ENCODE assay signal across 14 cellular contexts in the genomic region with DNA sequence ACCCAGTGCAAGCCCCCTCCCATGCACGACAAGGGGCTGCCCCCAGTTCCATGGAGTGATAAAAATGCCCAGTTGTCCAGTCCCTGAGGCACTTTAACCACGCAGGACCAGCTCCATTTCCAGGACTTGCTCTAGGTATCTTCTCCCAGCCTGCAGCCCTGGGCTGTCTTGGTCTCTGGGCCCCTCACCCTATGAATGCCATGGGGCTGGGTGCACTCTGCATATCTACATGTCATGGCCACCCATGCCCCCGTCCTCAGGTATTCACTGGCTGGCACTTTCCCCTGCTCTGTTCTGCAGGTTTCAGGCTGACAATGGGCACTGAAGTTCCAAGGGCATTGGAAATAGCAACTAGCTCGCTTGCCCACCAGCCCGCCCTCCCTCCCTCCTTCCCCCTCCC. TPM values are rescaled to one million over a fixed set of nuclear protein-coding genes. Genes with fewer than 3 reads are reported as not detected.
DNase-seq lines count a peak whose midpoint lies in the region; ATAC-seq and TF ChIP-seq lines count a peak whose summit lies in the region.
"Had no signal": no experiment of that assay in that cellular context is flagged by ENCODE, and none has a peak within 500 bp of the region (broad histone marks: within the 10 kb centered on the region; RNA-seq: fewer than 3 reads in every experiment).

No MANE protein-coding gene starts in this region.

- DNase-seq in activated naive CD8-positive, alpha-beta T cell treated with anti-CD3 and anti-CD28 coated beads, Interleukin-2, amount 10 ng/mL, durations not matched to agents 7 days and 5 days = peak; percentile 6
- DNase-seq in activated naive CD8-positive, alpha-beta T cell treated with anti-CD3 and anti-CD28 coated beads, Interleukin-2, amount 50 U/mL, for 24 hours = no peak
- peak in 2 of 3 donors; percentile 15 to 27 for DNase-seq in Peyer's patch
- peak; percentile 51 for DNase-seq in chondrocyte (ENCODE audit: low spot score)
- peak; percentile 45 for DNase-seq in osteoblast (ENCODE audit: insufficient read length, low spot score, missing footprints)
- no peak for DNase-seq in NCI-H187 (lab: John Stamatoyannopoulos, UW)
- DNase-seq: ACHN; CD4-positive, CD25-positive, alpha-beta regulatory T cell; DMS53; GF-D8 had no signal

- no peak for TF ChIP-seq POLR2A in Peyer's patch (IDR thresholded peaks at IDR 0.05)

- H2AFZ ChIP-seq in osteoblast (ENCODE audit: low read length) = no peak overlapping the region

- no peaks in the 10 kb centered on the region for H3K9me3 Mint-ChIP-seq in activated naive CD8-positive, alpha-beta T cell treated with anti-CD3 and anti-CD28 coated beads, Interleukin-2, amount 10 ng/mL, durations not matched to agents 7 days and 5 days
- no peaks in the 10 kb centered on the region for H3K9me3 Mint-ChIP-seq in activated naive CD8-positive, alpha-beta T cell treated with anti-CD3 and anti-CD28 coated beads, Interleukin-2, amount 50 U/mL, for 24 hours
- H3K9me3 Mint-ChIP-seq in chondrocyte (ENCODE audit: low read depth) = no peaks in the 10 kb centered on the region
- H3K9me3 Mint-ChIP-seq: CD4-positive, CD25-positive, alpha-beta regulatory T cell had no signal

- H3K27ac ChIP-seq in Peyer's patch (no peak overlapping the region), osteoblast (ENCODE audit: low read depth, low read length) (no peak overlapping the region)
- H3K27ac ChIP-seq: BLaER1 treated with 17β-estradiol and CSF1 and Interleukin-3, amounts not matched to agents 10 nM and 100 nM had no signal

- no peaks in the 10 kb centered on the region for H3K27me3 ChIP-seq in Peyer's patch
- H3K27me3 ChIP-seq in osteoblast (ENCODE audit: insufficient read depth, low read length) = no peaks in the 10 kb centered on the region
- H3K27me3 ChIP-seq: BLaER1 treated with 17β-estradiol and CSF1 and Interleukin-3, amounts not matched to agents 10 nM and 100 nM had no signal

- H3K4me1 ChIP-seq in Peyer's patch = no peaks in the 10 kb centered on the region
- no peaks in the 10 kb centered on the region for H3K4me1 ChIP-seq in osteoblast (ENCODE audit: insufficient read depth, low read length)
- H3K4me1 ChIP-seq: BLaER1 treated with 17β-estradiol and CSF1 and Interleukin-3, amounts not matched to agents 10 nM and 100 nM; HAP-1 had no signal

- no peaks in the 10 kb centered on the region for H3K79me2 ChIP-seq in osteoblast (ENCODE audit: insufficient read depth, low read length)

- H3K4me3 ChIP-seq in Peyer's patch (no peak overlapping the region), osteoblast (ENCODE audit: insufficient read depth, low read length) (no peak overlapping the region)
- H3K4me3 ChIP-seq: BLaER1 treated with 17β-estradiol and CSF1 and Interleukin-3, amounts not matched to agents 10 nM and 100 nM; HAP-1 had no signal

- TF ChIP-seq CTCF in Peyer's patch (IDR thresholded peaks at IDR 0.05) (no peak), chondrocyte (IDR thresholded peaks at IDR 0.05) (no peak), osteoblast (IDR thresholded peaks at IDR 0.05; ENCODE audit: extremely low read depth, low read depth, low read length) (no peak)

- no peak overlapping the region for H3K4me3 Mint-ChIP-seq in activated naive CD8-positive, alpha-beta T cell treated with anti-CD3 and anti-CD28 coated beads, Interleukin-2, amount 10 ng/mL, durations not matched to agents 7 days and 5 days
- H3K4me3 Mint-ChIP-seq in activated naive CD8-positive, alpha-beta T cell treated with anti-CD3 and anti-CD28 coated beads, Interleukin-2, amount 50 U/mL, for 24 hours = no peak overlapping the region
- H3K4me3 Mint-ChIP-seq in chondrocyte (ENCODE audit: unreplicated experiment) = no peak overlapping the region
- H3K4me3 Mint-ChIP-seq: CD4-positive, CD25-positive, alpha-beta regulatory T cell had no signal

- no peaks in the 10 kb centered on the region for H3K4me1 Mint-ChIP-seq in activated naive CD8-positive, alpha-beta T cell treated with anti-CD3 and anti-CD28 coated beads, Interleukin-2, amount 10 ng/mL, durations not matched to agents 7 days and 5 days
- peaks cover 8% of the 10 kb centered on the region for H3K4me1 Mint-ChIP-seq in activated naive CD8-positive, alpha-beta T cell treated with anti-CD3 and anti-CD28 coated beads, Interleukin-2, amount 50 U/mL, for 24 hours
- H3K4me1 Mint-ChIP-seq in chondrocyte (ENCODE audit: low read depth) = no peaks in the 10 kb centered on the region

- no peaks in the 10 kb centered on the region for H4K20me1 ChIP-seq in osteoblast (ENCODE audit: insufficient read depth, low read length)

- ATAC-seq in activated naive CD8-positive, alpha-beta T cell treated with anti-CD3 and anti-CD28 coated beads, Interleukin-2, amount 10 ng/mL, durations not matched to agents 7 days and 5 days (ENCODE audit: low read depth) = no peak
- no peak for ATAC-seq in activated naive CD8-positive, alpha-beta T cell treated with anti-CD3 and anti-CD28 coated beads, Interleukin-2, amount 50 U/mL, for 24 hours
- ATAC-seq in HG03095 (IDR thresholded peaks at IDR 0.05; ENCODE audit: unreplicated experiment) (no peak), HG02678 (IDR thresholded peaks at IDR 0.05; ENCODE audit: unreplicated experiment) (no peak)

- no peaks in the 10 kb centered on the region for H3K27me3 Mint-ChIP-seq in activated naive CD8-positive, alpha-beta T cell treated with anti-CD3 and anti-CD28 coated beads, Interleukin-2, amount 10 ng/mL, durations not matched to agents 7 days and 5 days
- peaks cover 5% of the 10 kb centered on the region for H3K27me3 Mint-ChIP-seq in activated naive CD8-positive, alpha-beta T cell treated with anti-CD3 and anti-CD28 coated beads, Interleukin-2, amount 50 U/mL, for 24 hours
- peaks cover 31% of the 10 kb centered on the region for H3K27me3 Mint-ChIP-seq in chondrocyte (ENCODE audit: low read depth)
- H3K27me3 Mint-ChIP-seq: CD4-positive, CD25-positive, alpha-beta regulatory T cell had no signal

- H3K9me3 ChIP-seq in Peyer's patch = no peaks in the 10 kb centered on the region
- no peaks in the 10 kb centered on the region for H3K9me3 ChIP-seq in osteoblast (ENCODE audit: low read depth, low read length)
- H3K9me3 ChIP-seq: HAP-1 had no signal

- H3K36me3 ChIP-seq in Peyer's patch = no peaks in the 10 kb centered on the region
- no peaks in the 10 kb centered on the region for H3K36me3 ChIP-seq in osteoblast (ENCODE audit: insufficient read depth, low read length)
- H3K36me3 ChIP-seq: BLaER1 treated with 17β-estradiol and CSF1 and Interleukin-3, amounts not matched to agents 10 nM and 100 nM; HAP-1 had no signal

- H3K27ac Mint-ChIP-seq in activated naive CD8-positive, alpha-beta T cell treated with anti-CD3 and anti-CD28 coated beads, Interleukin-2, amount 10 ng/mL, durations not matched to agents 7 days and 5 days = no peak overlapping the region
- no peak overlapping the region for H3K27ac Mint-ChIP-seq in activated naive CD8-positive, alpha-beta T cell treated with anti-CD3 and anti-CD28 coated beads, Interleukin-2, amount 50 U/mL, for 24 hours
- H3K27ac Mint-ChIP-seq in chondrocyte (ENCODE audit: unreplicated experiment) = no peak overlapping the region
- H3K27ac Mint-ChIP-seq: CD4-positive, CD25-positive, alpha-beta regulatory T cell had no signal

- no peaks in the 10 kb centered on the region for H3K36me3 Mint-ChIP-seq in activated naive CD8-positive, alpha-beta T cell treated with anti-CD3 and anti-CD28 coated beads, Interleukin-2, amount 10 ng/mL, durations not matched to agents 7 days and 5 days
- no peaks in the 10 kb centered on the region for H3K36me3 Mint-ChIP-seq in activated naive CD8-positive, alpha-beta T cell treated with anti-CD3 and anti-CD28 coated beads, Interleukin-2, amount 50 U/mL, for 24 hours (ENCODE audit: low read depth)
- no peaks in the 10 kb centered on the region for H3K36me3 Mint-ChIP-seq in chondrocyte (ENCODE audit: low read depth)
- H3K36me3 Mint-ChIP-seq: CD4-positive, CD25-positive, alpha-beta regulatory T cell had no signal

- no peak overlapping the region for H3K4me2 ChIP-seq in osteoblast (ENCODE audit: insufficient read depth, low read length)
- H3K4me2 ChIP-seq: BLaER1 treated with 17β-estradiol and CSF1 and Interleukin-3, amounts not matched to agents 10 nM and 100 nM had no signal

- POLR2A ChIA-PET in activated naive CD8-positive, alpha-beta T cell treated with anti-CD3 and anti-CD28 coated beads, Interleukin-2, amount 10 ng/mL, durations not matched to agents 7 days and 5 days (lab: Charles Lee) = no interaction called here

RNA-seq across cellular contexts. Expression of gene C1orf174, which starts 19.6 kb away (rescaled TPM):
- 10 to 100 TPM; 31.1 to 34.4 TPM for total RNA-seq in activated naive CD8-positive, alpha-beta T cell treated with anti-CD3 and anti-CD28 coated beads, Interleukin-2, amount 10 ng/mL, durations not matched to agents 7 days and 5 days
- total RNA-seq in Peyer's patch (10 to 100 TPM; 20.1 to 37.1 (median 31.4) TPM), chondrocyte (25.0 to 25.7 TPM (median 25.3 TPM) in 3 replicates), osteoblast (27.1 and 29.3 TPM in 2 replicates)

Comparison
In these comparisons a context has a peak if more than half of its experiments do, and no peak if none do; other contexts are left out.
1. DNase-seq: peak in activated naive CD8-positive, alpha-beta T cell treated with anti-CD3 and anti-CD28 coated beads, Interleukin-2, amount 10 ng/mL, durations not matched to agents 7 days and 5 days (single experiment), Peyer's patch (2 of 3), chondrocyte (single experiment) and osteoblast (single experiment); none in activated naive CD8-positive, alpha-beta T cell treated with anti-CD3 and anti-CD28 coated beads, Interleukin-2, amount 50 U/mL, for 24 hours (single experiment) and NCI-H187 (0 of 2).